ENCODE assay signal across 35 cellular contexts in the genomic region with DNA sequence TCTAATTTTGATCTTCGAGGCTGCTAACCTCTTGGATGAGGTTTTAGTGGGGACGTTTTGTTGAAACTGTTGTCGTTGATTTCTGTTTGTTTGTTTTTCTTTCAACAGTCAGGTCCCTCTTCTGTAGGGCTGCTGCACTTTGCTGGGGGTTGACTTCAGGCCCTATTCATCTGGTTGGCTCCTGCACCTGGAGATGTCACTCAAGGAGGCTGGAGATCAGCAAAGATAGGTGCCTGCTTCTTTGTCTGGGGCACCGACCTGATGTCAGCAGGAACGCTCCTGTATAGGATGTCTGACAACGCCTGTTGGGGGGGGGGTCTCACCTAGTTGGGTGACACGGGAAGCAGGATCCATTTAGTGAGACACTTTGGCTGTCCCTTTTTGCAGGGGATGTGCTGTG.
DNase-seq lines count a peak whose midpoint lies in the region; ATAC-seq and TF ChIP-seq lines count a peak whose summit lies in the region.
"Had no signal": no experiment of that assay in that cellular context is flagged by ENCODE, and none has a peak within 500 bp of the region (broad histone marks: within the 10 kb centered on the region; RNA-seq: fewer than 3 reads in every experiment).

No MANE protein-coding gene starts in this region.

- no peak overlapping the region for H3K14ac ChIP-seq in neuronal stem cell (ENCODE audit: low read length)

- H3K36me3 ChIP-seq in SJCRH30 (no peaks in the 10 kb centered on the region), mesendoderm (ENCODE audit: control insufficient read depth, insufficient read depth, low read length) (no peaks in the 10 kb centered on the region), neuronal stem cell (replicated peaks in 1 of 2; ENCODE audit: control insufficient read depth in 2 of 2, insufficient read depth in 2 of 2, low read length in 2 of 2) (no peaks in the 10 kb centered on the region)
- H3K36me3 ChIP-seq: BE2C; BLaER1; BLaER1 treated with 17β-estradiol and CSF1 and Interleukin-3, amounts not matched to agents 10 nM and 100 nM had no signal

- H3K4me2 ChIP-seq in mesendoderm (ENCODE audit: low read length) (no peak overlapping the region), neuronal stem cell (ENCODE audit: insufficient read depth, low read length, poor library complexity, severe bottlenecking) (no peak overlapping the region)
- H3K4me2 ChIP-seq: A549; BLaER1; BLaER1 treated with 17β-estradiol and CSF1 and Interleukin-3, amounts not matched to agents 10 nM and 100 nM had no signal

- H3K18ac ChIP-seq in mesendoderm (ENCODE audit: low read length) (no peak overlapping the region), neuronal stem cell (ENCODE audit: low read length) (peak overlapping the region; percentile 38)

- H3K4me3 ChIP-seq in SJCRH30 (no peak overlapping the region), mesendoderm (ENCODE audit: low read length) (no peak overlapping the region), neuronal stem cell (ENCODE audit: low read length in 2 of 2) (no peak overlapping the region)
- H3K4me3 ChIP-seq: A549; BLaER1; BLaER1 treated with 17β-estradiol and CSF1 and Interleukin-3, amounts not matched to agents 10 nM and 100 nM had no signal

- H2AK5ac ChIP-seq in mesendoderm (ENCODE audit: low read length) (no peak overlapping the region), neuronal stem cell (ENCODE audit: low read depth, low read length) (no peak overlapping the region)

- 0 out of 2 replicates have a peak, but pooled peaks cover 4% of the 10 kb centered on the region for H3K27me3 ChIP-seq in SJCRH30
- no peaks in the 10 kb centered on the region for H3K27me3 ChIP-seq in mesendoderm (ENCODE audit: insufficient read depth, low read length, poor library complexity)
- no peaks in the 10 kb centered on the region for H3K27me3 ChIP-seq in neuronal stem cell (ENCODE audit: control insufficient read depth in 3 of 3, insufficient read depth in 3 of 3, low read depth in 1 of 3, low read length in 3 of 3)
- H3K27me3 ChIP-seq: BE2C; BLaER1; BLaER1 treated with 17β-estradiol and CSF1 and Interleukin-3, amounts not matched to agents 10 nM and 100 nM had no signal

- peak; percentile 52 to 64 for DNase-seq in SJCRH30
- no peak for DNase-seq in mesendoderm
- no peak for DNase-seq in nephron progenitor cell
- no peak for DNase-seq in neuronal stem cell (ENCODE audit: low spot score)
- no peak for DNase-seq in cerebellum (ENCODE audit: low spot score)
- no peak for DNase-seq in effector CD4-positive, alpha-beta T cell
- DNase-seq in G401 (ENCODE audit: low spot score): no peak
- DNase-seq: 8988T; ACHN; AML-193; BE2C; C1 segment of cervical spinal cord; Caco-2; Calu3; CD4-positive, alpha-beta memory T cell; CD4-positive, alpha-beta T cell; CD4-positive, CD25-positive, alpha-beta regulatory T cell; CD8-positive, alpha-beta T cell; COR-L47; DMS 273 treated with DMSO at 0.1 percent for 48 hours; DMS153; DMS53; DMS79; DMS79 treated with DMSO at 0.1 percent for 48 hours; DND-41; EL had no signal

- H3K79me2 ChIP-seq in mesendoderm (ENCODE audit: control insufficient read depth, insufficient read depth, low read length): no peaks in the 10 kb centered on the region

- no peak for ATAC-seq in GM21390 (IDR thresholded peaks at IDR 0.05; ENCODE audit: unreplicated experiment)
- ATAC-seq: A549; CD8-positive, alpha-beta T cell had no signal

- H4K91ac ChIP-seq in neuronal stem cell (ENCODE audit: low read depth, low read length, poor library complexity): no peak overlapping the region

- H2BK120ac ChIP-seq in mesendoderm (ENCODE audit: low read depth, low read length) (no peak overlapping the region), neuronal stem cell (ENCODE audit: low read depth, low read length) (no peak overlapping the region)

- no peak overlapping the region for H3K56ac ChIP-seq in mesendoderm (ENCODE audit: low read length)

- in situ Hi-C loops in G401 (cut with HindIII; ENCODE audit: low sequenced_read_pairs): no loop called here

- H3K9ac ChIP-seq in mesendoderm (ENCODE audit: low read length) (no peak overlapping the region), neuronal stem cell (ENCODE audit: low read depth, low read length, poor library complexity) (no peak overlapping the region)
- H3K9ac ChIP-seq: BLaER1; BLaER1 treated with 17β-estradiol and CSF1 and Interleukin-3, amounts not matched to agents 10 nM and 100 nM had no signal

- no peak overlapping the region for H4K5ac ChIP-seq in mesendoderm (ENCODE audit: low read length)

- H3K4me1 Mint-ChIP-seq in nephron progenitor cell: no peaks in the 10 kb centered on the region
- H3K4me1 Mint-ChIP-seq: B cell; CD14-positive monocyte; CD4-positive, alpha-beta memory T cell; CD4-positive, CD25-positive, alpha-beta regulatory T cell; CD8-positive, alpha-beta memory T cell had no signal

- H2BK12ac ChIP-seq in neuronal stem cell (ENCODE audit: low read length): no peak overlapping the region

- peaks cover 5% of the 10 kb centered on the region; the same call in 1 of the 2 replicates for H3K4me1 ChIP-seq in SJCRH30
- no peaks in the 10 kb centered on the region for H3K4me1 ChIP-seq in mesendoderm (ENCODE audit: control insufficient read depth, low read depth, low read length)
- no peaks in the 10 kb centered on the region for H3K4me1 ChIP-seq in neuronal stem cell (ENCODE audit: control insufficient read depth in 2 of 2, insufficient read depth in 1 of 2, low read depth in 1 of 2, low read length in 2 of 2)
- H3K4me1 ChIP-seq: A549; BE2C; BLaER1; BLaER1 treated with 17β-estradiol and CSF1 and Interleukin-3, amounts not matched to agents 10 nM and 100 nM; Caco-2 had no signal

- H2BK15ac ChIP-seq in mesendoderm (replicated peaks; ENCODE audit: low read depth): no peak overlapping the region
- no peak overlapping the region for H2BK15ac ChIP-seq in neuronal stem cell (ENCODE audit: low read length)

- no peak overlapping the region for H2BK5ac ChIP-seq in mesendoderm (ENCODE audit: low read length)
- H2BK5ac ChIP-seq in neuronal stem cell (ENCODE audit: low read length): no peak overlapping the region

- H3K4me3 Mint-ChIP-seq in nephron progenitor cell: no peak overlapping the region
- H3K4me3 Mint-ChIP-seq: B cell; CD14-positive monocyte; CD4-positive, alpha-beta memory T cell; CD4-positive, alpha-beta T cell; CD4-positive, CD25-positive, alpha-beta regulatory T cell; CD8-positive, alpha-beta memory T cell; CD8-positive, alpha-beta T cell had no signal

- H3K27ac ChIP-seq in SJCRH30 (no peak overlapping the region), mesendoderm (ENCODE audit: low read depth, low read length) (no peak overlapping the region), neuronal stem cell (replicated peaks; ENCODE audit: low read length) (no peak overlapping the region)
- H3K27ac ChIP-seq: 22Rv1; A549; BLaER1; BLaER1 treated with 17β-estradiol and CSF1 and Interleukin-3, amounts not matched to agents 10 nM and 100 nM; C4-2B had no signal

- TF ChIP-seq CTCF in nephron progenitor cell (IDR thresholded peaks at IDR 0.05): no peak

- WGBS in mesendoderm (ENCODE audit: extremely low coverage, insufficient coverage, low lambda C conversion rate): no CpG with 5 or more reads among the region's 7 CpGs
- WGBS in neuronal stem cell (ENCODE audit: extremely low coverage in 2 of 2, insufficient read length in 2 of 2, insufficient replicate concordance in 1 of 2), 2 donors: no CpG with 5 or more reads among the region's 7 CpGs

- peaks cover 8% of the 10 kb centered on the region for H3K36me3 Mint-ChIP-seq in nephron progenitor cell (ENCODE audit: low read depth)
- H3K36me3 Mint-ChIP-seq: CD14-positive monocyte; CD4-positive, alpha-beta memory T cell; CD4-positive, CD25-positive, alpha-beta regulatory T cell; CD8-positive, alpha-beta T cell had no signal

- H4K8ac ChIP-seq in mesendoderm (ENCODE audit: low read depth, low read length) (peak overlapping the region; percentile 56), neuronal stem cell (ENCODE audit: low read depth, low read length) (no peak overlapping the region)

- peak overlapping the region; percentile 31 for H3K27ac Mint-ChIP-seq in nephron progenitor cell
- H3K27ac Mint-ChIP-seq: B cell; CD4-positive, alpha-beta memory T cell; CD4-positive, alpha-beta T cell; CD4-positive, CD25-positive, alpha-beta regulatory T cell; CD8-positive, alpha-beta memory T cell; CD8-positive, alpha-beta T cell had no signal

- H3K27me3 Mint-ChIP-seq in nephron progenitor cell (ENCODE audit: low read depth, poor library complexity): no peaks in the 10 kb centered on the region
- H3K27me3 Mint-ChIP-seq: B cell; CD4-positive, alpha-beta memory T cell; CD4-positive, alpha-beta T cell; CD4-positive, CD25-positive, alpha-beta regulatory T cell had no signal

- peaks cover 38% of the 10 kb centered on the region for H3K9me3 Mint-ChIP-seq in nephron progenitor cell

- H3K4ac ChIP-seq in mesendoderm (ENCODE audit: low read depth, low read length): no peak overlapping the region
- no peak overlapping the region for H3K4ac ChIP-seq in neuronal stem cell (ENCODE audit: low read length)

- H3K9me3 ChIP-seq in SJCRH30 (replicated peaks) (no peaks in the 10 kb centered on the region), neuronal stem cell (replicated peaks in 1 of 2; ENCODE audit: control insufficient read depth in 2 of 2, insufficient read depth in 1 of 2, low read depth in 1 of 2, low read length in 2 of 2) (peaks cover 0 to 3% of the 10 kb centered on the region in 2 donors)
- H3K9me3 ChIP-seq: BE2C, Caco-2 had no signal

- H3K79me1 ChIP-seq in mesendoderm (ENCODE audit: low read length) (no peaks in the 10 kb centered on the region), neuronal stem cell (ENCODE audit: low read depth, low read length) (no peaks in the 10 kb centered on the region)

- H3K23ac ChIP-seq in mesendoderm (ENCODE audit: low read length) (no peak overlapping the region), neuronal stem cell (ENCODE audit: low read depth, low read length, poor library complexity) (no peak overlapping the region)

- H2AFZ ChIP-seq in neuronal stem cell (ENCODE audit: low read length): no peak overlapping the region

Comparison
In these comparisons a context has a peak if more than half of its experiments do, and no peak if none do; other contexts are left out.
1. DNase-seq: peak in SJCRH30 (2 of 2); none in mesendoderm (single experiment), nephron progenitor cell (single experiment), neuronal stem cell (single experiment), cerebellum (single experiment), effector CD4-positive, alpha-beta T cell (single experiment) and G401 (single experiment).